ENCODE assay signal across 8 cellular contexts in genomic region chr2:85541262-85541661, GRCh38. TPM values are rescaled to one million over a fixed set of nuclear protein-coding genes. Genes with fewer than 3 reads are reported as not detected.
A peak's percentile ranks its signal among the peaks of the same experiment; 100 is the strongest.
DNase-seq lines count a peak whose midpoint lies in the region; ATAC-seq and TF ChIP-seq lines count a peak whose summit lies in the region.

No MANE protein-coding gene starts in this region.

- intact Hi-C loops in heart left ventricle (cut with DNase I), result no loop called here
- intact Hi-C loops in left cardiac atrium (cut with DNase I), result no loop called here
- intact Hi-C loops in body of pancreas (cut with DNase I), result no loop called here

- no peak overlapping the region for H3K27ac Mint-ChIP-seq in mesothelial cell of epicardium

- H3K4me3 ChIP-seq in heart left ventricle (peak overlapping the region in 11 of 12 donors; percentile 17 to 98 (median 91)), body of pancreas (peak overlapping the region; percentile 83 to 96), urinary bladder (ENCODE audit: low read depth, low read length) (peak overlapping the region; percentile 70)

- no peaks in the 10 kb centered on the region for H3K27me3 ChIP-seq in heart left ventricle
- H3K27me3 ChIP-seq in body of pancreas, result no peaks in the 10 kb centered on the region

- H3K9me3 Mint-ChIP-seq in mesothelial cell of epicardium, result no peaks in the 10 kb centered on the region

- no peak for ATAC-seq in heart left ventricle
- no peak for ATAC-seq in left cardiac atrium
- no peak for ATAC-seq in body of pancreas

- H3K4me1 Mint-ChIP-seq in mesothelial cell of epicardium, result peaks cover 58% of the 10 kb centered on the region

- peak overlapping the region; percentile 89 for H3K4me3 Mint-ChIP-seq in mesothelial cell of epicardium

- H3K4me1 ChIP-seq in heart left ventricle, result peaks cover 0 to 61% (median 43%) of the 10 kb centered on the region in 12 donors
- peaks cover 73% of the 10 kb centered on the region for H3K4me1 ChIP-seq in body of pancreas
- no peaks in the 10 kb centered on the region for H3K4me1 ChIP-seq in urinary bladder (ENCODE audit: insufficient read depth)

- H3K27ac ChIP-seq in heart left ventricle (peak overlapping the region in 10 of 12 donors; percentile 94 to 100 (median 99)), body of pancreas (peak overlapping the region; percentile 17 to 99 (median 98)), urinary bladder (ENCODE audit: low read depth) (no peak overlapping the region)

- TF ChIP-seq CTCF in heart left ventricle (IDR thresholded peaks at IDR 0.05) (no peak), body of pancreas (IDR thresholded peaks at IDR 0.05) (no peak), mesothelial cell of epicardium (IDR thresholded peaks at IDR 0.05; ENCODE audit: unreplicated experiment) (no peak)

- H3K36me3 Mint-ChIP-seq in mesothelial cell of epicardium, result peaks cover 28% of the 10 kb centered on the region

- DNase-seq in heart left ventricle (no peak), left cardiac atrium (no peak), body of pancreas (no peak), mesothelial cell of epicardium (ENCODE audit: low spot score in 2 of 2, unreplicated experiment in 2 of 2) (no peak), NCI-H146 (lab: John Stamatoyannopoulos, UW) (no peak), OCI-M1 (lab: John Stamatoyannopoulos, UW) (no peak), iPS-NIHi11 (ENCODE audit: low spot score) (no peak)

- H3K27me3 Mint-ChIP-seq in mesothelial cell of epicardium (ENCODE audit: low read depth), result no peaks in the 10 kb centered on the region

- WGBS in heart left ventricle, 4 donors, result 36 to 48% (median 41%) methylated on average over 4 of the region's 4 CpGs
- 15 to 21% methylated on average over 4 of the region's 4 CpGs for WGBS in body of pancreas, 2 donors
- WGBS in urinary bladder, result 31% methylated on average over 4 of the region's 4 CpGs

- TF ChIP-seq POLR2A in heart left ventricle (IDR thresholded peaks at IDR 0.05) (no peak), body of pancreas (IDR thresholded peaks at IDR 0.05) (no peak)

- peaks cover 4 to 62% (median 55%) of the 10 kb centered on the region in 9 donors for H3K36me3 ChIP-seq in heart left ventricle
- H3K36me3 ChIP-seq in body of pancreas (replicated peaks in 1 of 2; ENCODE audit: insufficient read depth in 1 of 2, low read depth in 2 of 2), result peaks cover 18 to 36% of the 10 kb centered on the region in 2 donors
- H3K36me3 ChIP-seq in urinary bladder (ENCODE audit: insufficient read depth), result no peaks in the 10 kb centered on the region

- H3K9me3 ChIP-seq in heart left ventricle, result no peaks in the 10 kb centered on the region
- H3K9me3 ChIP-seq in body of pancreas, result no peaks in the 10 kb centered on the region

RNA-seq across cellular contexts. Expression of gene MAT2A, which starts 2.3 kb away (rescaled TPM):
- 100 to 1,000 TPM in 7 of 9 donors, 10 to 100 TPM in 2; 66.0 to 218 (median 128) TPM for total RNA-seq in heart left ventricle
- 100 to 1,000 TPM in 1 of 2 donors, 10 to 100 TPM in 1; 72.3 to 131 TPM for polyA plus RNA-seq in heart left ventricle
- 100 to 1,000 TPM; 107 to 389 TPM for total RNA-seq in left cardiac atrium
- 100 to 1,000 TPM; 388 to 576 TPM for total RNA-seq in body of pancreas
- 263 to 274 TPM (median 271 TPM) in 3 replicates for total RNA-seq in mesothelial cell of epicardium
- 94.8 TPM for total RNA-seq in urinary bladder
- 242 TPM for polyA plus RNA-seq in urinary bladder

RNA-seq across cellular contexts. Expression of gene GGCX, which starts 20.0 kb away (rescaled TPM):
- total RNA-seq in heart left ventricle, result 10 to 100 TPM; 13.2 to 30.7 (median 20.8) TPM
- 10 to 100 TPM; 12.6 to 28.7 TPM for polyA plus RNA-seq in heart left ventricle
- total RNA-seq in left cardiac atrium, result 10 to 100 TPM; 34.0 to 37.3 TPM
- total RNA-seq in body of pancreas, result 10 to 100 TPM; 35.5 to 48.1 TPM
- total RNA-seq in mesothelial cell of epicardium, result 57.4 to 58.2 TPM (median 57.7 TPM) in 3 replicates
- total RNA-seq in urinary bladder, result 42.3 TPM
- polyA plus RNA-seq in urinary bladder, result 26.4 TPM

RNA-seq across cellular contexts. Expression of gene VAMP8, which starts 36.1 kb away (rescaled TPM):
- total RNA-seq in heart left ventricle (100 to 1,000 TPM in 1 of 9 donors, 10 to 100 TPM in 4, 1 to 10 TPM in 4; 5.4 to 103 (median 10.1) TPM), left cardiac atrium (10 to 100 TPM; 30.3 to 54.8 TPM), body of pancreas (100 to 1,000 TPM in 1 of 2 donors, 10 to 100 TPM in 1; 39.6 to 111 TPM), mesothelial cell of epicardium (51.0 to 55.7 TPM (median 55.5 TPM) in 3 replicates), urinary bladder (14.8 TPM)
- polyA plus RNA-seq in heart left ventricle (10 to 100 TPM; 13.8 to 21.7 TPM), urinary bladder (89.9 TPM)

RNA-seq across cellular contexts. Expression of gene VAMP5, which starts 43.0 kb away (rescaled TPM):
- total RNA-seq in heart left ventricle (100 to 1,000 TPM in 1 of 9 donors, 10 to 100 TPM in 8; 21.0 to 186 (median 36.6) TPM), left cardiac atrium (10 to 100 TPM; 84.7 to 91.4 TPM), body of pancreas (10 to 100 TPM in 1 of 2 donors, 1 to 10 TPM in 1; 3.0 to 10.4 TPM), mesothelial cell of epicardium (2.5 to 3.7 TPM (median 3.4 TPM) in 3 replicates), urinary bladder (8.0 TPM)
- polyA plus RNA-seq in heart left ventricle (10 to 100 TPM; 65.4 to 81.9 TPM), urinary bladder (157 TPM)

RNA-seq across cellular contexts. Expression of gene RNF181, which starts 54.3 kb away (rescaled TPM):
- total RNA-seq in heart left ventricle (100 to 1,000 TPM in 4 of 9 donors, 10 to 100 TPM in 5; 77.7 to 208 (median 92.0) TPM), left cardiac atrium (10 to 100 TPM; 86.5 to 97.1 TPM), body of pancreas (10 to 100 TPM; 54.4 to 89.5 TPM), mesothelial cell of epicardium (76.6 to 87.4 TPM (median 82.8 TPM) in 3 replicates), urinary bladder (71.6 TPM)
- polyA plus RNA-seq in heart left ventricle (100 to 1,000 TPM; 165 to 235 TPM), urinary bladder (183 TPM)
